In genomic region chr19:41224632-41225031, GRCh38 we compare ENCODE assay signal across 16 cellular contexts. TPM values are rescaled to one million over a fixed set of nuclear protein-coding genes. Genes with fewer than 3 reads are reported as not detected.
DNase-seq lines count a peak whose midpoint lies in the region; ATAC-seq and TF ChIP-seq lines count a peak whose summit lies in the region.
"Had no signal": no experiment of that assay in that cellular context is flagged by ENCODE, and none has a peak within 500 bp of the region (broad histone marks: within the 10 kb centered on the region; RNA-seq: fewer than 3 reads in every experiment).

No MANE protein-coding gene starts in this region.

- peaks cover 14% of the 10 kb centered on the region for H3K27me3 Mint-ChIP-seq in nephron progenitor cell (ENCODE audit: low read depth, poor library complexity)

- no peak for ATAC-seq in heart right ventricle
- no peak for ATAC-seq in Right ventricle myocardium superior (ENCODE audit: poor library complexity)
- ATAC-seq: left lung had no signal

- TF ChIP-seq CTCF in heart right ventricle (IDR thresholded peaks at IDR 0.05): no peak
- no peak for TF ChIP-seq CTCF in colonic mucosa (IDR thresholded peaks at IDR 0.05)
- no peak for TF ChIP-seq CTCF in nephron progenitor cell (IDR thresholded peaks at IDR 0.05)
- TF ChIP-seq CTCF in uterus (IDR thresholded peaks at IDR 0.05): no peak

- no peak overlapping the region for H3K9ac ChIP-seq in colonic mucosa (ENCODE audit: low read depth in 2 of 2, low read length in 2 of 2)
- H3K9ac ChIP-seq: KMS-11 had no signal

- no peak for DNase-seq in heart right ventricle
- DNase-seq in Right ventricle myocardium superior: no peak
- no peak for DNase-seq in colonic mucosa
- DNase-seq in nephron progenitor cell: no peak
- no peak for DNase-seq in uterus
- no peak for DNase-seq in epidermal melanocyte (ENCODE audit: insufficient read length, low spot score)
- DNase-seq in NCI-H187 treated with DMSO at 0.1 percent for 48 hours (lab: John Stamatoyannopoulos, UW): no peak
- no peak for DNase-seq in NCI-H146 treated with DMSO at 0.1 percent for 48 hours (lab: John Stamatoyannopoulos, UW; ENCODE audit: unreplicated experiment)
- DNase-seq: activated T-cell treated with anti-CD3 and anti-CD28 coated beads for 4 hours; amygdala; effector CD8-positive, alpha-beta T cell; left lung; NCI-H1694; NCI-H748 treated with DMSO at 0.1 percent for 48 hours; stimulated activated CD4-positive, alpha-beta T cell treated with anti-CD3 and anti-CD28 coated beads, Interleukin-15, amount 100 ng/mL, for 24 hours had no signal

- H3K4me1 Mint-ChIP-seq in nephron progenitor cell: peaks cover 66% of the 10 kb centered on the region

- no peaks in the 10 kb centered on the region for H3K9me3 Mint-ChIP-seq in nephron progenitor cell

- H3K4me3 Mint-ChIP-seq in nephron progenitor cell: no peak overlapping the region

- H3K27me3 ChIP-seq in heart right ventricle (peaks cover 0 to 52% (median 0%) of the 10 kb centered on the region in 7 donors), colonic mucosa (no peaks in the 10 kb centered on the region), uterus (no peaks in the 10 kb centered on the region)

- peak overlapping the region; percentile 48 for H3K27ac Mint-ChIP-seq in nephron progenitor cell

- H3K27ac ChIP-seq in heart right ventricle (peak overlapping the region in 6 of 10 donors; percentile 25 to 87 (median 80)), colonic mucosa (peak overlapping the region; percentile 71), uterus (peak overlapping the region; percentile 91 to 93)
- H3K27ac ChIP-seq: KMS-11, left lung had no signal

- TF ChIP-seq POLR2A in uterus (IDR thresholded peaks at IDR 0.05): no peak

- 91 to 95% methylated on average over 7 of the region's 7 CpGs for WGBS in heart right ventricle, 2 donors

- intact Hi-C loops in heart right ventricle (cut with DNase I): loop anchor here in 3 of 10 donors (5.0 kb wide), 1 partner anchor 38 kb away; the partner anchor contains the start of gene HNRNPUL1 (in 3 of the 3)
- intact Hi-C loops in Right ventricle myocardium superior (cut with DNase I): no loop called here
- intact Hi-C loops in colonic mucosa (cut with DNase I): no loop called here
- intact Hi-C loops in uterus (cut with DNase I; ENCODE audit: low total_unique reads): no loop called here

- no peak overlapping the region for H3K4me3 ChIP-seq in heart right ventricle
- no peak overlapping the region for H3K4me3 ChIP-seq in colonic mucosa
- H3K4me3 ChIP-seq in uterus: no peak overlapping the region
- H3K4me3 ChIP-seq: left lung had no signal

- H3K9me3 ChIP-seq in heart right ventricle (no peaks in the 10 kb centered on the region), colonic mucosa (no peaks in the 10 kb centered on the region), uterus (no peaks in the 10 kb centered on the region)
- H3K9me3 ChIP-seq: left lung had no signal

- H3K4me1 ChIP-seq in heart right ventricle (peaks cover 5 to 32% (median 15%) of the 10 kb centered on the region in 9 donors), colonic mucosa (peaks cover 5% of the 10 kb centered on the region), uterus (peaks cover 0 to 5% of the 10 kb centered on the region in 2 donors)

- H3K36me3 ChIP-seq in heart right ventricle: peaks cover 0 to 20% (median 0%) of the 10 kb centered on the region in 9 donors
- H3K36me3 ChIP-seq in colonic mucosa: no peaks in the 10 kb centered on the region
- H3K36me3 ChIP-seq in uterus: no peaks in the 10 kb centered on the region
- H3K36me3 ChIP-seq: left lung had no signal

- peaks cover 14% of the 10 kb centered on the region for H3K36me3 Mint-ChIP-seq in nephron progenitor cell (ENCODE audit: low read depth)

RNA-seq across cellular contexts. Expression of gene AXL, which starts 5.6 kb away (rescaled TPM):
- total RNA-seq in heart right ventricle: 10 to 100 TPM in 4 of 10 donors, 1 to 10 TPM in 6; 6.5 to 22.8 (median 9.8) TPM
- 10 to 100 TPM in 1 of 2 donors, 1 to 10 TPM in 1; 7.9 to 13.0 TPM for polyA plus RNA-seq in heart right ventricle
- total RNA-seq in Right ventricle myocardium superior: 18.0 TPM
- 10 to 100 TPM in 1 of 2 donors, 1 to 10 TPM in 1; 6.2 to 21.4 TPM for total RNA-seq in colonic mucosa
- 10 to 100 TPM; 22.3 to 86.5 (median 60.6) TPM for total RNA-seq in uterus

RNA-seq across cellular contexts. Expression of gene CYP2S1, which starts 31.6 kb away (rescaled TPM):
- 1 to 10 TPM in 1 of 10 donors, under 1 TPM in 4, not detected in 5; 0.42 to 1.1 (median 0.59) TPM for total RNA-seq in heart right ventricle
- polyA plus RNA-seq in heart right ventricle: under 1 TPM; 0.29 to 0.30 TPM
- total RNA-seq in Right ventricle myocardium superior: 0.56 TPM
- 100 to 1,000 TPM; 114 to 152 TPM for total RNA-seq in colonic mucosa
- 1 to 10 TPM in 1 of 4 donors, under 1 TPM in 1, not detected in 2; 0.48 to 1.2 TPM for total RNA-seq in uterus

RNA-seq across cellular contexts. Expression of gene HNRNPUL1, which starts 39.5 kb away (rescaled TPM):
- total RNA-seq in heart right ventricle (100 to 1,000 TPM; 101 to 151 (median 108) TPM), Right ventricle myocardium superior (114 TPM), colonic mucosa (100 to 1,000 TPM; 179 to 233 TPM), uterus (100 to 1,000 TPM in 2 of 4 donors, 10 to 100 TPM in 2; 49.7 to 219 (median 87.4) TPM)
- polyA plus RNA-seq in heart right ventricle: 10 to 100 TPM; 55.5 to 65.6 TPM

Comparison
In these comparisons a context has a peak if more than half of its experiments do, and no peak if none do; other contexts are left out.
1. RNA of gene CYP2S1, which starts 31.6 kb away (total RNA-seq): 114 to 152 TPM in colonic mucosa; 0.56 TPM in Right ventricle myocardium superior (single experiment), 0.48 to 1.2 TPM in uterus and 0.42 to 1.1 TPM in heart right ventricle; every median in the first group is over 10 times any median in the second.
2. Peak in every context shown above with its lines, with median percentiles within 50 percentile points of each other: H3K27ac ChIP-seq.